ENCODE assay signal across 10 cellular contexts in the genomic region with DNA sequence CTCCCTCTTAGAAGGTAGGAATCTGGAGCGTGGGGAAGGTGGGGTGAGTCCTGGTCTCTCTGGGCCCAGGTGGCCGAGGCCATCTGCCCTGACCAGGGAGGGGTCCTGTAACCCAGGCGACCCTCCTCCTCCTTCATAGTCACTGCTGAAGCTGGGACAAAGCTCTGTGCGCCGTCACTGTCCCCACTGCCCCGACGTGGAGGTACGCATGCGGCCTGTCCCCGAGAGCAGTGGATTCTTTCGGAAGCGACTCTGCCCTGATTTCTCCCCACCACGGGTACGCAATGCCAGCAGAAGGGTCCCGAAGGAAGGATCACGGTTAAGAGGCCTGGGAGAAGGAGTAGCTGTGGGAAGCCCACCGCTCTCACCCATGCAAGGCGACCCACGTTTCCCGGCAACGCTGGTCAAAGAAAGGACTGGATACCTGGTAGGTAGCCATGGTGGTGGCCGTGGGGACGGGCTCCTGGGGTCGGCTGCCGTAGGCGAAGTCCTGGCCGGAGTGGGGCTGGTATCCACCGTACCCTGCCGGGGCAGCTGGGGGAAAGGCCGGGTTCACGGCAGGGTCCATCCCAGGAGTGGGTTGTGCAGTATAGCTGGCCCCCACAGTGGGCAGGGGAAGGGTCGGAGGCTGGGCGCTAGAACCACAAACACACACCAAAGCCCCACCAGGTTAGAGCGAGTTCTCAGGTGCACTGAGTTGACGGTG. TPM values are rescaled to one million over a fixed set of nuclear protein-coding genes. Genes with fewer than 3 reads are reported as not detected.
"Had no signal": no experiment of that assay in that cellular context is flagged by ENCODE, and none has a peak within 500 bp of the region (broad histone marks: within the 10 kb centered on the region; RNA-seq: fewer than 3 reads in every experiment).

No MANE protein-coding gene starts in this region.

- H3K27ac Mint-ChIP-seq: H9, IgD-negative memory B cell had no signal

- H2AFZ ChIP-seq: GM23248 had no signal

- H3K9ac ChIP-seq: GM23248 had no signal

- H3K27ac ChIP-seq: GM23248, HL-60 had no signal

- H3K36me3 Mint-ChIP-seq: IgD-negative memory B cell had no signal

- DNase-seq: GM23248, GOT3, H9, HCEC 1CT, KBM-7 had no signal

- H3K4me3 Mint-ChIP-seq: H9, IgD-negative memory B cell had no signal

- H3K4me1 Mint-ChIP-seq: H9, IgD-negative memory B cell had no signal

- ATAC-seq: HepG2 had no signal

- H3K4me3 ChIP-seq: GM23248 had no signal

RNA-seq across cellular contexts. Expression of gene ZFR2, which starts 34.3 kb away (rescaled TPM):
- total RNA-seq: GM23248, H4, HT1080 had no signal
- polyA plus RNA-seq: GM23248 had no signal

RNA-seq across cellular contexts. Expression of gene ATCAY, which starts 46.0 kb away (rescaled TPM):
- total RNA-seq: GM23248, H4, HepG2, HT1080 had no signal
- polyA plus RNA-seq: GM23248, HepG2, IgD-negative memory B cell had no signal

RNA-seq across cellular contexts. Expression of gene MATK, which starts 48.3 kb away (rescaled TPM):
- total RNA-seq: GM23248, HepG2, HT1080 had no signal
- polyA plus RNA-seq: GM23248 had no signal
